ENCODE assay signal across 20 cellular contexts in the genomic region with DNA sequence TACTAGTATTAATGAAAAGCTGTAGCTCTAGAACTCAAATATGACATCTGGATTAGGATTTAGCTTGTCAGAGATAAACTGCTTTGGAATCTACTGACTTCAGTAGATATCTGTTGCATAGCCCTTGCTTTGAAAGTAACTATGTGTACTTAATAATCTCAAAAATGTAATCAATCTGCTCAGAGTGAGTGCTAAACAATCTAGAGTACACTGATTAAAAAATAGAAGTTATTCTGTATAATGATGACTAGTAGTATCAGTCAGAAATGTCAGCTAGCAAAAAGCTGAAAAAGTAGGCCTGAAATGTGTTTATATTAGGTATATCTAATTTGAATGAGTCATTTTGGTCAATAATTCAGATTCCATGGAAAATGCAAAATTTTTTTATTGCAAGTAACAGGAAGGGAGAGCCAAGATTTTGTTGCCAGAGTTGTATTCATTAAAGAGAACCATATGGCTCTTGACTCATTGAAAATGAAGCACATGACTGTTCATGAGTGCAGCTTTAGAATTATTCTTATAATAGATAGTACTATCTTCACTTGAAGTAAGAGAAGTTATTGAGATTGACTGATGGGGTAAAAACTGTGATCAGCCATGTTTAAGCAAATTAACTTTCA. TPM values are rescaled to one million over a fixed set of nuclear protein-coding genes. Genes with fewer than 3 reads are reported as not detected.
DNase-seq lines count a peak whose midpoint lies in the region; TF ChIP-seq lines count a peak whose summit lies in the region.
"Had no signal": no experiment of that assay in that cellular context is flagged by ENCODE, and none has a peak within 500 bp of the region (broad histone marks: within the 10 kb centered on the region; RNA-seq: fewer than 3 reads in every experiment).

No MANE protein-coding gene starts in this region.

- no peaks in the 10 kb centered on the region for H3K27me3 ChIP-seq in adipocyte (replicated peaks; ENCODE audit: control insufficient read depth, insufficient read depth, low read length)
- no peaks in the 10 kb centered on the region for H3K27me3 ChIP-seq in skeletal muscle satellite cell (ENCODE audit: control insufficient read depth, insufficient read depth, low read length)
- H3K27me3 ChIP-seq: SJSA1 had no signal

- peak overlapping the region; percentile 43 for H3K9ac ChIP-seq in adipocyte (ENCODE audit: low read length)
- peak overlapping the region; percentile 9 for H3K9ac ChIP-seq in skeletal muscle satellite cell (ENCODE audit: low read depth, low read length)

- no peak overlapping the region for H3K4me3 ChIP-seq in adipocyte (ENCODE audit: low read length)
- no peak overlapping the region for H3K4me3 ChIP-seq in fibroblast of the aortic adventitia (ENCODE audit: low read depth, low read length)
- H3K4me3 ChIP-seq in skeletal muscle satellite cell (ENCODE audit: low read length) = no peak overlapping the region
- H3K4me3 ChIP-seq: lung, SJSA1 had no signal

- H3K9me3 ChIP-seq in adipocyte (ENCODE audit: control insufficient read depth, low read length) (no peaks in the 10 kb centered on the region), skeletal muscle satellite cell (replicated peaks; ENCODE audit: low read length) (no peaks in the 10 kb centered on the region)
- H3K9me3 ChIP-seq: Caco-2, SJSA1 had no signal

- no peak for TF ChIP-seq CTCF in fibroblast of the aortic adventitia (IDR thresholded peaks at IDR 0.05; ENCODE audit: insufficient read depth, low read length)

- peak; percentile 14 for DNase-seq in DMS 273 (lab: John Stamatoyannopoulos, UW; ENCODE audit: unreplicated experiment)
- no peak for DNase-seq in DMS 273 treated with DMSO at 0.1 percent for 48 hours (lab: John Stamatoyannopoulos, UW)
- DNase-seq in adipocyte (ENCODE audit: low read depth) = peak; percentile 85
- peak; percentile 91 for DNase-seq in fibroblast of the aortic adventitia (ENCODE audit: low read depth)
- no peak for DNase-seq in SHP77 treated with DMSO at 0.1 percent for 48 hours (lab: John Stamatoyannopoulos, UW)
- no peak for DNase-seq in middle frontal gyrus (ENCODE audit: extremely low spot score, low spot score)
- DNase-seq in NCI-H82 (lab: John Stamatoyannopoulos, UW) = no peak
- DNase-seq: activated CD4-positive, alpha-beta T cell treated with anti-CD3 and anti-CD28 coated beads, Interleukin-2, amount 10 ng/mL, durations not matched to agents 7 days and 5 days; activated naive CD4-positive, alpha-beta T cell treated with anti-CD3 and anti-CD28 coated beads, Interleukin-2, amount 50 U/mL, for 16 hours; Caco-2; central memory CD4-positive, alpha-beta T cell; effector memory CD4-positive, alpha-beta T cell; GF-D8; natural killer cell; NCI-H1694; NCI-H510A; stimulated activated naive CD4-positive, alpha-beta T cell treated with Interleukin-2 at 50 U/mL for 16 hours had no signal

- H3K36me3 ChIP-seq in adipocyte (ENCODE audit: control insufficient read depth, insufficient read depth, low read length, severe bottlenecking) (peaks cover 24% of the 10 kb centered on the region), skeletal muscle satellite cell (ENCODE audit: insufficient read depth, low read length) (peaks cover 9% of the 10 kb centered on the region)
- H3K36me3 ChIP-seq: SJSA1 had no signal

- peaks cover 7% of the 10 kb centered on the region for H3K4me1 ChIP-seq in adipocyte (ENCODE audit: control insufficient read depth, insufficient read depth, low read length)
- H3K4me1 ChIP-seq in skeletal muscle satellite cell (ENCODE audit: control insufficient read depth, insufficient read depth, low read length) = peaks cover 15% of the 10 kb centered on the region
- H3K4me1 ChIP-seq: SJSA1 had no signal

- peak overlapping the region; percentile 8 for H3K4me2 ChIP-seq in skeletal muscle satellite cell (ENCODE audit: low read length)

RNA-seq across cellular contexts. Expression of gene CLCN3, which starts 20.0 kb away (rescaled TPM):
- total RNA-seq in fibroblast of the aortic adventitia (ENCODE audit: low replicate concordance) = 38.3 and 50.6 TPM in 2 replicates
- total RNA-seq in skeletal muscle satellite cell (2012; rRNA removed) = 27.7 and 38.5 TPM in 2 replicates

RNA-seq across cellular contexts. Expression of gene NEK1, which starts 28.0 kb away (rescaled TPM):
- total RNA-seq in fibroblast of the aortic adventitia (ENCODE audit: low replicate concordance) = 18.2 and 19.9 TPM in 2 replicates
- total RNA-seq in skeletal muscle satellite cell (2012; rRNA removed) = 5.8 and 6.8 TPM in 2 replicates

Comparison
In these comparisons a context has a peak if more than half of its experiments do, and no peak if none do; other contexts are left out.
1. DNase-seq: peak in DMS 273 (single experiment), adipocyte (single experiment) and fibroblast of the aortic adventitia (single experiment); none in DMS 273 treated with DMSO at 0.1 percent for 48 hours (single experiment), SHP77 treated with DMSO at 0.1 percent for 48 hours (single experiment), middle frontal gyrus (single experiment) and NCI-H82 (single experiment).